Comparison of ENCODE assay signal across 9 cellular contexts in the genomic region with DNA sequence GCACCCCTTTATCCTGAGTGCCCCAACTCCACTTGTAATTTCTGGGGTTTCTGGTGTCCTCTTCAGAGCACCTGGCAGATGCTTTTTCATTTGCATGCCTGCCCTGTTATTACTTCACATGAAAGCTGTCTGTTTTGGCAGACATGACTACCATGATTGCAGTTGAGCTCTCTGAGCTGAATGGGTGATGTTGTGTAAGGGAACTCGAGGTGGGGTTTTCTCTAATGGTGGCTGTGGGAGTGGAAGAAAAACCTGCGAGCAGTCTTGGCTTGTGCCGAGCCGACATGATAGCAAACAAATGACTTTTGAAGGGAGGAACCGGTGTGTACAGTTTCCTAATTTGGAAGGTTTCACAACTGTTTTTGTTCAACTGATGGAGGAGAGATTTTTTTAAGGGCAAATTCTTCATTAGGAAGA.
DNase-seq lines count a peak whose midpoint lies in the region; ATAC-seq and TF ChIP-seq lines count a peak whose summit lies in the region.
"Had no signal": no experiment of that assay in that cellular context is flagged by ENCODE, and none has a peak within 500 bp of the region (broad histone marks: within the 10 kb centered on the region; RNA-seq: fewer than 3 reads in every experiment).

No MANE protein-coding gene starts in this region.

- ATAC-seq in Right ventricle myocardium inferior (peak; percentile 43), HG03439 (IDR thresholded peaks at IDR 0.05; ENCODE audit: unreplicated experiment) (no peak), HG03108 (IDR thresholded peaks at IDR 0.05; ENCODE audit: unreplicated experiment) (no peak)

- TF ChIP-seq CTCF in mesothelial cell of epicardium (IDR thresholded peaks at IDR 0.05; ENCODE audit: unreplicated experiment), result no peak

- intact Hi-C loops in Right ventricle myocardium inferior (cut with DNase I), result no loop called here
- intact Hi-C loops in cardiac septum (cut with DNase I), result no loop called here

- no peak overlapping the region for H3K4me3 Mint-ChIP-seq in mesothelial cell of epicardium

- no peak overlapping the region for H3K4me3 ChIP-seq in duodenal mucosa (ENCODE audit: low read depth in 1 of 2, low read length in 2 of 2)

- DNase-seq in Right ventricle myocardium inferior (ENCODE audit: missing footprints) (no peak), cardiac septum (ENCODE audit: low spot score) (no peak), mesothelial cell of epicardium (ENCODE audit: low spot score in 2 of 2, unreplicated experiment in 2 of 2) (no peak), HK-2 (ENCODE audit: unreplicated experiment) (no peak), HT-29 (ENCODE audit: low spot score) (no peak)

- H3K27ac Mint-ChIP-seq in mesothelial cell of epicardium, result peak overlapping the region; percentile 94

- H3K36me3 Mint-ChIP-seq in mesothelial cell of epicardium, result peaks cover 5% of the 10 kb centered on the region

- H3K27me3 Mint-ChIP-seq in mesothelial cell of epicardium (ENCODE audit: low read depth), result no peaks in the 10 kb centered on the region

- H3K27me3 ChIP-seq in duodenal mucosa (ENCODE audit: control insufficient read depth in 1 of 2, insufficient read depth in 2 of 2, low read length in 2 of 2), result no peaks in the 10 kb centered on the region

- no peaks in the 10 kb centered on the region for H3K36me3 ChIP-seq in duodenal mucosa (ENCODE audit: control insufficient read depth in 1 of 2, insufficient read depth in 2 of 2, low read length in 2 of 2)

- H3K4me1 Mint-ChIP-seq in mesothelial cell of epicardium, result peaks cover 76% of the 10 kb centered on the region

- no peak overlapping the region for H3K9ac ChIP-seq in duodenal mucosa (ENCODE audit: low read depth in 1 of 2, low read length in 2 of 2)
- H3K9ac ChIP-seq: KMS-11 had no signal

- H3K9me3 Mint-ChIP-seq in mesothelial cell of epicardium, result no peaks in the 10 kb centered on the region

- no peaks in the 10 kb centered on the region for H3K9me3 ChIP-seq in duodenal mucosa (ENCODE audit: control insufficient read depth in 1 of 2, low read length in 2 of 2)

- H3K4me1 ChIP-seq in duodenal mucosa (ENCODE audit: control insufficient read depth in 1 of 2, insufficient read depth in 2 of 2, low read length in 2 of 2), result peaks cover 0 to 12% of the 10 kb centered on the region in 2 donors

- H3K27ac ChIP-seq in duodenal mucosa (ENCODE audit: low read depth, low read length), result peak overlapping the region; percentile 52
- H3K27ac ChIP-seq: KMS-11 had no signal
